8 cellular contexts compared by ENCODE assay signal in genomic region chr16:57422026-57422944, GRCh38. TPM values are rescaled to one million over a fixed set of nuclear protein-coding genes. Genes with fewer than 3 reads are reported as not detected.
DNase-seq lines count a peak whose midpoint lies in the region; ATAC-seq and TF ChIP-seq lines count a peak whose summit lies in the region.

No MANE protein-coding gene starts in this region.

- no peak for ATAC-seq in HG03159 (IDR thresholded peaks at IDR 0.05; ENCODE audit: unreplicated experiment)

- H3K36me3 Mint-ChIP-seq in progenitor cell of endocrine pancreas (ENCODE audit: insufficient read depth): peaks cover under 1% of the 10 kb centered on the region
- peaks cover under 1% of the 10 kb centered on the region for H3K36me3 Mint-ChIP-seq in activated CD4-positive, alpha-beta T cell treated with anti-CD3 and anti-CD28 coated beads, Interleukin-2, amount 10 ng/mL, durations not matched to agents 24 days and 14 days (ENCODE audit: low read depth)

- H3K27ac Mint-ChIP-seq in progenitor cell of endocrine pancreas: no peak overlapping the region
- H3K27ac Mint-ChIP-seq in activated CD4-positive, alpha-beta T cell treated with anti-CD3 and anti-CD28 coated beads, Interleukin-2, amount 10 ng/mL, durations not matched to agents 24 days and 14 days: no peak overlapping the region

- DNase-seq in CD1c-positive myeloid dendritic cell (ENCODE audit: extremely low spot score) (peak; percentile 35), HT-29 (ENCODE audit: low spot score) (peak; percentile 79), SJCRH30 (peak; percentile 85 to 92), fibroblast of pulmonary artery (ENCODE audit: low read depth) (peak; percentile 78), progenitor cell of endocrine pancreas (ENCODE audit: low spot score, unreplicated experiment) (no peak)
- DNase-seq in activated CD4-positive, alpha-beta T cell treated with anti-CD3 and anti-CD28 coated beads, Interleukin-2, amount 10 ng/mL, durations not matched to agents 24 days and 14 days: no peak
- no peak for DNase-seq in activated CD4-positive, alpha-beta T cell treated with anti-CD3 and anti-CD28 coated beads for 48 hours

- peak overlapping the region; percentile 29 for H3K4me3 ChIP-seq in SJCRH30
- H3K4me3 ChIP-seq in fibroblast of pulmonary artery (replicated peaks; ENCODE audit: low read depth, low read length): no peak overlapping the region

- no peak overlapping the region for H3K27ac ChIP-seq in SJCRH30

- H3K4me1 ChIP-seq in SJCRH30: peaks cover 7% of the 10 kb centered on the region

- H3K4me3 Mint-ChIP-seq in progenitor cell of endocrine pancreas (ENCODE audit: low read depth): no peak overlapping the region
- H3K4me3 Mint-ChIP-seq in activated CD4-positive, alpha-beta T cell treated with anti-CD3 and anti-CD28 coated beads, Interleukin-2, amount 10 ng/mL, durations not matched to agents 24 days and 14 days: no peak overlapping the region

- no peaks in the 10 kb centered on the region for H3K9me3 Mint-ChIP-seq in progenitor cell of endocrine pancreas (ENCODE audit: low read depth)
- H3K9me3 Mint-ChIP-seq in activated CD4-positive, alpha-beta T cell treated with anti-CD3 and anti-CD28 coated beads, Interleukin-2, amount 10 ng/mL, durations not matched to agents 24 days and 14 days: no peaks in the 10 kb centered on the region

- peaks cover 5% of the 10 kb centered on the region for H3K4me1 Mint-ChIP-seq in progenitor cell of endocrine pancreas (ENCODE audit: low read depth)
- H3K4me1 Mint-ChIP-seq in activated CD4-positive, alpha-beta T cell treated with anti-CD3 and anti-CD28 coated beads, Interleukin-2, amount 10 ng/mL, durations not matched to agents 24 days and 14 days: peaks cover 8% of the 10 kb centered on the region

- no peaks in the 10 kb centered on the region for H3K27me3 ChIP-seq in SJCRH30

- peaks cover 1% of the 10 kb centered on the region; the same call in 1 of the 2 replicates for H3K36me3 ChIP-seq in SJCRH30

- no peaks in the 10 kb centered on the region for H3K27me3 Mint-ChIP-seq in progenitor cell of endocrine pancreas
- peaks cover 2% of the 10 kb centered on the region for H3K27me3 Mint-ChIP-seq in activated CD4-positive, alpha-beta T cell treated with anti-CD3 and anti-CD28 coated beads, Interleukin-2, amount 10 ng/mL, durations not matched to agents 24 days and 14 days

- no peaks in the 10 kb centered on the region for H3K9me3 ChIP-seq in SJCRH30 (replicated peaks)

- intact Hi-C loops in activated CD4-positive, alpha-beta T cell treated with anti-CD3 and anti-CD28 coated beads, Interleukin-2, amount 10 ng/mL, durations not matched to agents 24 days and 14 days (cut with micrococcal nuclease): no loop called here

- TF ChIP-seq CTCF in fibroblast of pulmonary artery (IDR thresholded peaks at IDR 0.05; ENCODE audit: low read length, missing control alignments): peak; percentile 92
- TF ChIP-seq CTCF in progenitor cell of endocrine pancreas (IDR thresholded peaks at IDR 0.05; ENCODE audit: unreplicated experiment): peak; percentile 62

RNA-seq across cellular contexts. Expression of gene CCL17, which starts 17.7 kb away (rescaled TPM):
- not detected in 2 replicates for total RNA-seq in HT-29 (2014; rRNA removed; shearing (Covaris generic))
- not detected in 2 replicates for total RNA-seq in SJCRH30 (2014; rRNA removed; shearing (Covaris generic))
- total RNA-seq in progenitor cell of endocrine pancreas: not detected in 2 replicates
- total RNA-seq in activated CD4-positive, alpha-beta T cell treated with anti-CD3 and anti-CD28 coated beads, Interleukin-2, amount 10 ng/mL, durations not matched to agents 24 days and 14 days: 0.66 TPM in 1 of 2 replicates, not detected in the other

RNA-seq across cellular contexts. Expression of gene CIAPIN1, which starts 24.9 kb away (rescaled TPM):
- 44.3 and 46.4 TPM in 2 replicates for total RNA-seq in HT-29 (2014; rRNA removed; shearing (Covaris generic))
- total RNA-seq in SJCRH30 (2014; rRNA removed; shearing (Covaris generic)): 84.8 and 90.5 TPM in 2 replicates
- total RNA-seq in progenitor cell of endocrine pancreas: 79.3 and 83.3 TPM in 2 replicates
- 85.4 TPM in 2 replicates for total RNA-seq in activated CD4-positive, alpha-beta T cell treated with anti-CD3 and anti-CD28 coated beads, Interleukin-2, amount 10 ng/mL, durations not matched to agents 24 days and 14 days

RNA-seq across cellular contexts. Expression of gene COQ9, which starts 25.0 kb away (rescaled TPM):
- 54.1 and 65.4 TPM in 2 replicates for total RNA-seq in HT-29 (2014; rRNA removed; shearing (Covaris generic))
- 54.9 and 58.6 TPM in 2 replicates for total RNA-seq in SJCRH30 (2014; rRNA removed; shearing (Covaris generic))
- total RNA-seq in progenitor cell of endocrine pancreas: 70.2 and 74.5 TPM in 2 replicates
- 55.2 and 56.7 TPM in 2 replicates for total RNA-seq in activated CD4-positive, alpha-beta T cell treated with anti-CD3 and anti-CD28 coated beads, Interleukin-2, amount 10 ng/mL, durations not matched to agents 24 days and 14 days

RNA-seq across cellular contexts. Expression of gene POLR2C, which starts 40.2 kb away (rescaled TPM):
- 151 and 174 TPM in 2 replicates for total RNA-seq in HT-29 (2014; rRNA removed; shearing (Covaris generic))
- total RNA-seq in SJCRH30 (2014; rRNA removed; shearing (Covaris generic)): 151 and 156 TPM in 2 replicates
- 68.5 and 69.6 TPM in 2 replicates for total RNA-seq in progenitor cell of endocrine pancreas
- total RNA-seq in activated CD4-positive, alpha-beta T cell treated with anti-CD3 and anti-CD28 coated beads, Interleukin-2, amount 10 ng/mL, durations not matched to agents 24 days and 14 days: 88.5 and 90.7 TPM in 2 replicates

RNA-seq across cellular contexts. Expression of gene CX3CL1, which starts 50.0 kb away (rescaled TPM):
- 0.23 and 0.57 TPM in 2 replicates for total RNA-seq in HT-29 (2014; rRNA removed; shearing (Covaris generic))
- 0.38 and 0.69 TPM in 2 replicates for total RNA-seq in SJCRH30 (2014; rRNA removed; shearing (Covaris generic))
- total RNA-seq in progenitor cell of endocrine pancreas: 0.53 and 0.74 TPM in 2 replicates
- not detected in 2 replicates for total RNA-seq in activated CD4-positive, alpha-beta T cell treated with anti-CD3 and anti-CD28 coated beads, Interleukin-2, amount 10 ng/mL, durations not matched to agents 24 days and 14 days

Comparison
In these comparisons a context has a peak if more than half of its experiments do, and no peak if none do; other contexts are left out.
1. DNase-seq: peak in CD1c-positive myeloid dendritic cell (single experiment), HT-29 (single experiment), SJCRH30 (2 of 2) and fibroblast of pulmonary artery (single experiment); none in progenitor cell of endocrine pancreas (single experiment), activated CD4-positive, alpha-beta T cell treated with anti-CD3 and anti-CD28 coated beads, Interleukin-2, amount 10 ng/mL, durations not matched to agents 24 days and 14 days (single experiment) and activated CD4-positive, alpha-beta T cell treated with anti-CD3 and anti-CD28 coated beads for 48 hours (single experiment).